ENCODE assay signal across 7 cellular contexts in genomic region chr3:72722930-72723726, GRCh38.
DNase-seq lines count a peak whose midpoint lies in the region; ATAC-seq and TF ChIP-seq lines count a peak whose summit lies in the region.

No MANE protein-coding gene starts in this region.

- peaks cover 18% of the 10 kb centered on the region for H3K4me1 Mint-ChIP-seq in osteocyte (ENCODE audit: unreplicated experiment)

- DNase-seq in cardiac fibroblast (ENCODE audit: low read depth in 2 of 2) = peak; percentile 34 to 67
- peak; percentile 69 for DNase-seq in osteocyte (ENCODE audit: extremely low spot score, unreplicated experiment)
- DNase-seq in NCI-H446 treated with DMSO at 0.1 percent for 48 hours (lab: John Stamatoyannopoulos, UW) = no peak
- no peak for DNase-seq in stimulated activated naive CD4-positive, alpha-beta T cell treated with Interleukin-2 at 50 U/mL for 16 hours (lab: John Stamatoyannopoulos, UW)

- no peaks in the 10 kb centered on the region for H3K9me3 Mint-ChIP-seq in osteocyte (ENCODE audit: unreplicated experiment)

- H3K4me3 ChIP-seq in cardiac fibroblast (replicated peaks in 1 of 2; ENCODE audit: low read depth in 2 of 2, low read length in 2 of 2) = no peak overlapping the region

- H3K27ac Mint-ChIP-seq in osteocyte (ENCODE audit: unreplicated experiment) = peak overlapping the region; percentile 86

- TF ChIP-seq CTCF in cardiac fibroblast (IDR thresholded peaks at IDR 0.05; ENCODE audit: low read depth, low read length) = no peak
- no peak for TF ChIP-seq CTCF in osteocyte (IDR thresholded peaks at IDR 0.05)

- H3K4me3 Mint-ChIP-seq in osteocyte (ENCODE audit: unreplicated experiment) = no peak overlapping the region

- H3K27me3 Mint-ChIP-seq in osteocyte (ENCODE audit: unreplicated experiment) = peaks cover 4% of the 10 kb centered on the region

- no peaks in the 10 kb centered on the region for H3K36me3 Mint-ChIP-seq in osteocyte (ENCODE audit: unreplicated experiment)

- ATAC-seq in GM18502 (IDR thresholded peaks at IDR 0.05; ENCODE audit: poor library complexity, unreplicated experiment) (peak; percentile 90), HG03064 (IDR thresholded peaks at IDR 0.05; ENCODE audit: low read depth, unreplicated experiment) (peak; percentile 73), HG03354 (IDR thresholded peaks at IDR 0.05; ENCODE audit: poor library complexity, severe bottlenecking, unreplicated experiment) (no peak)

Comparison
In these comparisons a context has a peak if more than half of its experiments do, and no peak if none do; other contexts are left out.
1. DNase-seq: peak in cardiac fibroblast (2 of 2) and osteocyte (single experiment); none in NCI-H446 treated with DMSO at 0.1 percent for 48 hours (single experiment) and stimulated activated naive CD4-positive, alpha-beta T cell treated with Interleukin-2 at 50 U/mL for 16 hours (single experiment).